16 cellular contexts compared by ENCODE assay signal in genomic region chr4:185708348-185708747, GRCh38.
A peak's percentile ranks its signal among the peaks of the same experiment; 100 is the strongest.
DNase-seq lines count a peak whose midpoint lies in the region; ATAC-seq and TF ChIP-seq lines count a peak whose summit lies in the region.
"Had no signal": no experiment of that assay in that cellular context is flagged by ENCODE, and none has a peak within 500 bp of the region (broad histone marks: within the 10 kb centered on the region; RNA-seq: fewer than 3 reads in every experiment).

No MANE protein-coding gene starts in this region.

- no peaks in the 10 kb centered on the region for H3K9me2 ChIP-seq in hepatocyte (replicated peaks; ENCODE audit: insufficient read depth)

- H4K20me1 ChIP-seq in hepatocyte (ENCODE audit: insufficient read depth, poor library complexity, severe bottlenecking), result no peaks in the 10 kb centered on the region

- no peaks in the 10 kb centered on the region for H3K27me3 Mint-ChIP-seq in type B pancreatic cell
- H3K27me3 Mint-ChIP-seq in CD4-positive, alpha-beta memory T cell, result peaks cover 7 to 10% of the 10 kb centered on the region in 2 donors

- H3K4me2 ChIP-seq in hepatocyte, result no peak overlapping the region

- CTCF ChIA-PET in CD4-positive, alpha-beta memory T cell (lab: Charles Lee; ENCODE audit: partially characterized antibody), result no interaction called here

- H3K36me3 Mint-ChIP-seq in type B pancreatic cell, result peaks cover 6% of the 10 kb centered on the region
- no peaks in the 10 kb centered on the region for H3K36me3 Mint-ChIP-seq in CD4-positive, alpha-beta memory T cell
- H3K36me3 Mint-ChIP-seq: naive thymus-derived CD8-positive, alpha-beta T cell had no signal

- H3K9me3 ChIP-seq in heart right ventricle (peaks cover 0 to 17% (median 3%) of the 10 kb centered on the region in 11 donors), hepatocyte (ENCODE audit: low read depth) (no peaks in the 10 kb centered on the region)
- no peaks in the 10 kb centered on the region for H3K9me3 ChIP-seq in CD4-positive, alpha-beta memory T cell (ENCODE audit: control insufficient read depth in 1 of 2, low read length in 2 of 2)

- in situ Hi-C loops in brain microvascular endothelial cell (cut with HindIII; ENCODE audit: low pct_ligation_motif_present, low sequenced_read_pairs), result no loop called here

- intact Hi-C loops in heart right ventricle (cut with DNase I), result no loop called here
- intact Hi-C loops in cardiac septum (cut with DNase I), result no loop called here
- intact Hi-C loops in CD4-positive, alpha-beta memory T cell (cut with micrococcal nuclease), result no loop called here

- H3K4me1 ChIP-seq in heart right ventricle, result peaks cover 5 to 68% (median 34%) of the 10 kb centered on the region in 9 donors
- H3K4me1 ChIP-seq in hepatocyte (ENCODE audit: insufficient read depth), result peaks cover 17% of the 10 kb centered on the region
- H3K4me1 ChIP-seq in CD4-positive, alpha-beta memory T cell (ENCODE audit: insufficient read depth, low read length), result no peaks in the 10 kb centered on the region

- peak in 5 of 8 donors; percentile 13 to 56 (median 47) for ATAC-seq in heart right ventricle
- ATAC-seq: activated CD8-positive, alpha-beta T cell treated with anti-CD3 and anti-CD28 coated beads, Interleukin-2, amount 10 ng/mL, durations not matched to agents 7 days and 5 days; HepG2; left colon; naive thymus-derived CD8-positive, alpha-beta T cell had no signal

- whole genome bisulfite sequencing in heart right ventricle, 2 donors, result 22 to 27% methylated on average over 3 of the region's 3 CpGs
- 62% methylated on average over 3 of the region's 3 CpGs for WGBS in hepatocyte (ENCODE audit: low lambda C conversion rate, missing lambda C conversion rate)

- no peak overlapping the region for H2AFZ ChIP-seq in hepatocyte

- no peak overlapping the region for H3K4me3 ChIP-seq in heart right ventricle
- H3K4me3 ChIP-seq in brain microvascular endothelial cell (ENCODE audit: low read depth, low read length), result no peak overlapping the region
- H3K4me3 ChIP-seq in hepatocyte, result no peak overlapping the region
- H3K4me3 ChIP-seq in CD4-positive, alpha-beta memory T cell (ENCODE audit: low read length in 2 of 2), result no peak overlapping the region
- H3K4me3 ChIP-seq: coronary artery had no signal

- no peaks in the 10 kb centered on the region for H3K9me3 Mint-ChIP-seq in type B pancreatic cell
- peaks cover 0 to 6% (median 2%) of the 10 kb centered on the region in 8 donors for H3K9me3 Mint-ChIP-seq in CD4-positive, alpha-beta memory T cell
- H3K9me3 Mint-ChIP-seq: T-helper 2 cell treated with Interferon-gamma antibody and Interleukin-4, amounts not matched to agents 5 μg/mL and 100 μg/mL, for 36 hours had no signal

- POLR2A ChIA-PET in CD4-positive, alpha-beta memory T cell (lab: Charles Lee; ENCODE audit: partially characterized antibody), result no interaction called here

- peaks cover 5% of the 10 kb centered on the region for H3K79me2 ChIP-seq in hepatocyte

- H3K36me3 ChIP-seq in heart right ventricle (peaks cover 0 to 24% (median 0%) of the 10 kb centered on the region in 9 donors), brain microvascular endothelial cell (replicated peaks) (no peaks in the 10 kb centered on the region), hepatocyte (replicated peaks; ENCODE audit: insufficient read depth, low read depth) (no peaks in the 10 kb centered on the region)
- no peaks in the 10 kb centered on the region for H3K36me3 ChIP-seq in CD4-positive, alpha-beta memory T cell (ENCODE audit: insufficient read depth, low read length)

- no peaks in the 10 kb centered on the region for H3K27me3 ChIP-seq in heart right ventricle
- no peaks in the 10 kb centered on the region for H3K27me3 ChIP-seq in brain microvascular endothelial cell (replicated peaks)
- H3K27me3 ChIP-seq in hepatocyte, result no peaks in the 10 kb centered on the region
- no peaks in the 10 kb centered on the region for H3K27me3 ChIP-seq in CD4-positive, alpha-beta memory T cell (ENCODE audit: insufficient read depth, low read length)

- TF ChIP-seq CTCF in heart right ventricle (IDR thresholded peaks at IDR 0.05) (no peak), brain microvascular endothelial cell (IDR thresholded peaks at IDR 0.05; ENCODE audit: low read depth, low read length, missing control alignments) (no peak), hepatocyte (IDR thresholded peaks at IDR 0.05; ENCODE audit: poor library complexity) (no peak), type B pancreatic cell (conservative IDR thresholded peaks at IDR 0.05) (no peak)

- H3K27ac ChIP-seq in heart right ventricle, result peak overlapping the region in 8 of 10 donors; percentile 1 to 74 (median 64)
- H3K27ac ChIP-seq in brain microvascular endothelial cell, result peak overlapping the region; percentile 96
- peak overlapping the region; percentile 71 for H3K27ac ChIP-seq in hepatocyte
- no peak overlapping the region for H3K27ac ChIP-seq in CD4-positive, alpha-beta memory T cell (ENCODE audit: low read depth, low read length)

- no peak overlapping the region for H3K4me3 Mint-ChIP-seq in type B pancreatic cell
- H3K4me3 Mint-ChIP-seq in CD4-positive, alpha-beta memory T cell, result no peak overlapping the region
- H3K4me3 Mint-ChIP-seq: activated CD8-positive, alpha-beta T cell treated with anti-CD3 and anti-CD28 coated beads, Interleukin-2, amount 10 ng/mL, durations not matched to agents 7 days and 5 days; naive thymus-derived CD8-positive, alpha-beta T cell; T-helper 2 cell treated with Interferon-gamma antibody and Interleukin-4, amounts not matched to agents 5 μg/mL and 100 μg/mL, for 36 hours had no signal

- peak overlapping the region; percentile 60 for H3K27ac Mint-ChIP-seq in type B pancreatic cell
- no peak overlapping the region for H3K27ac Mint-ChIP-seq in CD4-positive, alpha-beta memory T cell
- H3K27ac Mint-ChIP-seq: activated CD8-positive, alpha-beta T cell treated with anti-CD3 and anti-CD28 coated beads, Interleukin-2, amount 10 ng/mL, durations not matched to agents 7 days and 5 days; naive thymus-derived CD8-positive, alpha-beta T cell; T-helper 2 cell treated with Interferon-gamma antibody and Interleukin-4, amounts not matched to agents 5 μg/mL and 100 μg/mL, for 36 hours had no signal

- peaks cover 18% of the 10 kb centered on the region for H3K4me1 Mint-ChIP-seq in type B pancreatic cell (ENCODE audit: unreplicated experiment)
- H3K4me1 Mint-ChIP-seq in CD4-positive, alpha-beta memory T cell, result no peaks in the 10 kb centered on the region

- DNase-seq in heart right ventricle (no peak), cardiac septum (ENCODE audit: low spot score) (no peak), brain microvascular endothelial cell (no peak), hepatocyte (ENCODE audit: low spot score) (no peak), type B pancreatic cell (ENCODE audit: extremely low spot score, unreplicated experiment) (no peak), occipital lobe (lab: John Stamatoyannopoulos, UW) (no peak)
- no peak for DNase-seq in CD4-positive, alpha-beta memory T cell
- no peak for DNase-seq in activated CD4-positive, alpha-beta T cell treated with anti-CD3 and anti-CD28 coated beads for 48 hours
- DNase-seq: activated CD8-positive, alpha-beta T cell treated with anti-CD3 and anti-CD28 coated beads, Interleukin-2, amount 10 ng/mL, durations not matched to agents 7 days and 5 days; activated naive CD4-positive, alpha-beta T cell; left colon; naive thymus-derived CD8-positive, alpha-beta T cell; NCI-H1105 treated with DMSO at 0.1 percent for 48 hours had no signal
